ENCODE assay signal across 1 cellular context in the genomic region with DNA sequence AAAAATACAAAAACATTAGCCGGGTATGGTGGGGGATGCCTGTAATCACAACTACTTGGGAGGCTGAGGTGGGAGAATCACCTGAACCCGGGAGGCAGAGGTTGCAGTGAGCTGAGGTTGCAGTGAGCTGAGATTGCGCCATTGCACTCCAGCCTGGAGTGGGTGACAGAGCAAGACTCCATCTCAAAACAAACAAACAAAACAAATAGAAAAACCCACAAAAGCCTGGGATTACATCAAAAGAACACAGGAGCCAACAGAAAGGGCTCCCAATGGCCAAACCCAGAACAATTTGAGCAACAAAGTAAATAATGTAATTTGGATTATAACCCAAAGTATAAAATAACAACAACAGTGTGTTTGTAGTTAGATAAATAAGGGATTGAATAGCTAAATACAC.
TF ChIP-seq lines count a peak whose summit lies in the region.

No MANE protein-coding gene starts in this region.

TF ChIP-seq in HepG2, 621 proteins besides CTCF, POLR2A, EP300 and RAD21 (continued from another document and continues in another):
- TF ChIP-seq ZNF232 (CRISPR knock-in tag; IDR thresholded peaks at IDR 0.05; ENCODE audit: borderline replicate concordance) (no peak), ZNF431 (CRISPR knock-in tag; IDR thresholded peaks at IDR 0.05; ENCODE audit: borderline replicate concordance, low read depth) (no peak), ZNF883 (CRISPR knock-in tag; IDR thresholded peaks at IDR 0.05; ENCODE audit: not compliant biosample characterization) (no peak), SPEN (CRISPR knock-in tag; IDR thresholded peaks at IDR 0.05; ENCODE audit: low read depth) (0 out of 2 replicates have a peak, but pooled peaks have one; percentile 23), ZNF207 (IDR thresholded peaks at IDR 0.05; ENCODE audit: borderline replicate concordance) (no peak), FOXJ3 (CRISPR knock-in tag; IDR thresholded peaks at IDR 0.05; ENCODE audit: borderline replicate concordance) (peak; percentile 63; the same call in 1 of the 2 replicates), GFI1 (CRISPR knock-in tag; IDR thresholded peaks at IDR 0.05; ENCODE audit: borderline replicate concordance) (peak; percentile 74; the same call in 1 of the 2 replicates), HHEX (CRISPR knock-in tag; IDR thresholded peaks at IDR 0.05) (peak; percentile 95), ZNF225 (CRISPR knock-in tag; IDR thresholded peaks at IDR 0.05) (0 out of 2 replicates have a peak, but pooled peaks have one; percentile 32), NFYB (CRISPR knock-in tag; IDR thresholded peaks at IDR 0.05) (no peak), ZNF816 (CRISPR knock-in tag; IDR thresholded peaks at IDR 0.05; ENCODE audit: borderline replicate concordance) (peak; percentile 67; the same call in 1 of the 2 replicates), ZNF629 (CRISPR knock-in tag; conservative IDR thresholded peaks at IDR 0.05) (no peak), KLF16 (CRISPR knock-in tag; IDR thresholded peaks at IDR 0.05) (peak in 1 of 2 experiments; percentile 82; a peak in 2 of 4 replicates), SALL1 (CRISPR knock-in tag; IDR thresholded peaks at IDR 0.05) (peak; percentile 81; the same call in 1 of the 2 replicates), SOX13 (IDR thresholded peaks at IDR 0.05) (peak; percentile 58; the same call in 1 of the 2 replicates), SOX13 (CRISPR knock-in tag; conservative IDR thresholded peaks at IDR 0.05 in 1 of 2, IDR thresholded peaks at IDR 0.05 in 1 of 2) (peak in 1 of 2 experiments; percentile 75; a peak in 2 of 4 replicates), ARNTL (CRISPR knock-in tag; IDR thresholded peaks at IDR 0.05) (no peak), ZNF124 (CRISPR knock-in tag; IDR thresholded peaks at IDR 0.05) (no peak), GABPA (IDR thresholded peaks at IDR 0.05; ENCODE audit: low read depth, low read length) (no peak), GABPA (CRISPR knock-in tag; IDR thresholded peaks at IDR 0.05; ENCODE audit: low read depth) (peak; percentile 35; the same call in 1 of the 2 replicates), SKI (IDR thresholded peaks at IDR 0.05; ENCODE audit: partially characterized antibody) (peak; percentile 53), ERF (CRISPR knock-in tag; IDR thresholded peaks at IDR 0.05) (no peak), SOX5 (CRISPR knock-in tag; IDR thresholded peaks at IDR 0.05; ENCODE audit: borderline replicate concordance) (peak; percentile 80), CBX1 (IDR thresholded peaks at IDR 0.05; ENCODE audit: low read depth) (peak; percentile 47), ZNF441 (CRISPR knock-in tag; IDR thresholded peaks at IDR 0.05; ENCODE audit: borderline replicate concordance) (peak; percentile 98), NR2F6 (IDR thresholded peaks at IDR 0.05) (peak; percentile 77), NR2F6 (CRISPR knock-in tag; IDR thresholded peaks at IDR 0.05) (peak; percentile 45; the same call in 1 of the 2 replicates), TBX3 (IDR thresholded peaks at IDR 0.05; ENCODE audit: borderline replicate concordance) (peak; percentile 56; the same call in 1 of the 2 replicates), ZBTB3 (CRISPR knock-in tag; IDR thresholded peaks at IDR 0.05; ENCODE audit: borderline replicate concordance, low read depth) (peak; percentile 94; the same call in 1 of the 2 replicates), HNRNPH1 (optimal IDR thresholded peaks at IDR 0.05; ENCODE audit: low read depth, low read length) (no peak), TFE3 (CRISPR knock-in tag; IDR thresholded peaks at IDR 0.05) (no peak), SMAD3 (CRISPR knock-in tag; IDR thresholded peaks at IDR 0.05) (peak; percentile 80), REL (CRISPR knock-in tag; conservative IDR thresholded peaks at IDR 0.05) (no peak), NR2F2 (IDR thresholded peaks at IDR 0.05; ENCODE audit: borderline replicate concordance, low read depth) (peak; percentile 80), PATZ1 (CRISPR knock-in tag; IDR thresholded peaks at IDR 0.05) (peak; percentile 13; the same call in 1 of the 2 replicates)
- TF ChIP-seq, protein P1, sequence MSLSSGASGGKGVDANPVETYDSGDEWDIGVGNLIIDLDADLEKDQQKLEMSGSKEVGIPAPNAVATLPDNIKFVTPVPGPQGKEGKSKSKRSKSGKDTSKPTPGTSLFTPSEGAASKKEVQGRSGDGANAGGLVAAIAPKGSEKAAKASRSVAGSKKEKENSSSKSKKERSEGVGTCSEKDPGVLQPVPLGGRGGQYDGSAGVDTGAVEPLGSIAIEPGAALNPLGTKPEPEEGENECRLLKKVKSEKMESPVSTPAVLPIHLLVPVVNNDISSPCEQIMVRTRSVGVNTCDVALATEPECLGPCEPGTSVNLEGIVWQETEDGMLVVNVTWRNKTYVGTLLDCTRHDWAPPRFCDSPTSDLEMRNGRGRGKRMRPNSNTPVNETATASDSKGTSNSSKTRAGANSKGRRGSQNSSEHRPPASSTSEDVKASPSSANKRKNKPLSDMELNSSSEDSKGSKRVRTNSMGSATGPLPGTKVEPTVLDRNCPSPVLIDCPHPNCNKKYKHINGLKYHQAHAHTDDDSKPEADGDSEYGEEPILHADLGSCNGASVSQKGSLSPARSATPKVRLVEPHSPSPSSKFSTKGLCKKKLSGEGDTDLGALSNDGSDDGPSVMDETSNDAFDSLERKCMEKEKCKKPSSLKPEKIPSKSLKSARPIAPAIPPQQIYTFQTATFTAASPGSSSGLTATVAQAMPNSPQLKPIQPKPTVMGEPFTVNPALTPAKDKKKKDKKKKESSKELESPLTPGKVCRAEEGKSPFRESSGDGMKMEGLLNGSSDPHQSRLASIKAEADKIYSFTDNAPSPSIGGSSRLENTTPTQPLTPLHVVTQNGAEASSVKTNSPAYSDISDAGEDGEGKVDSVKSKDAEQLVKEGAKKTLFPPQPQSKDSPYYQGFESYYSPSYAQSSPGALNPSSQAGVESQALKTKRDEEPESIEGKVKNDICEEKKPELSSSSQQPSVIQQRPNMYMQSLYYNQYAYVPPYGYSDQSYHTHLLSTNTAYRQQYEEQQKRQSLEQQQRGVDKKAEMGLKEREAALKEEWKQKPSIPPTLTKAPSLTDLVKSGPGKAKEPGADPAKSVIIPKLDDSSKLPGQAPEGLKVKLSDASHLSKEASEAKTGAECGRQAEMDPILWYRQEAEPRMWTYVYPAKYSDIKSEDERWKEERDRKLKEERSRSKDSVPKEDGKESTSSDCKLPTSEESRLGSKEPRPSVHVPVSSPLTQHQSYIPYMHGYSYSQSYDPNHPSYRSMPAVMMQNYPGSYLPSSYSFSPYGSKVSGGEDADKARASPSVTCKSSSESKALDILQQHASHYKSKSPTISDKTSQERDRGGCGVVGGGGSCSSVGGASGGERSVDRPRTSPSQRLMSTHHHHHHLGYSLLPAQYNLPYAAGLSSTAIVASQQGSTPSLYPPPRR (CRISPR knock-in tag; IDR thresholded peaks at IDR 0.05; ENCODE audit: borderline replicate concordance): peak; percentile 89; the same call in 1 of the 2 replicates
- TF ChIP-seq, protein P2, sequence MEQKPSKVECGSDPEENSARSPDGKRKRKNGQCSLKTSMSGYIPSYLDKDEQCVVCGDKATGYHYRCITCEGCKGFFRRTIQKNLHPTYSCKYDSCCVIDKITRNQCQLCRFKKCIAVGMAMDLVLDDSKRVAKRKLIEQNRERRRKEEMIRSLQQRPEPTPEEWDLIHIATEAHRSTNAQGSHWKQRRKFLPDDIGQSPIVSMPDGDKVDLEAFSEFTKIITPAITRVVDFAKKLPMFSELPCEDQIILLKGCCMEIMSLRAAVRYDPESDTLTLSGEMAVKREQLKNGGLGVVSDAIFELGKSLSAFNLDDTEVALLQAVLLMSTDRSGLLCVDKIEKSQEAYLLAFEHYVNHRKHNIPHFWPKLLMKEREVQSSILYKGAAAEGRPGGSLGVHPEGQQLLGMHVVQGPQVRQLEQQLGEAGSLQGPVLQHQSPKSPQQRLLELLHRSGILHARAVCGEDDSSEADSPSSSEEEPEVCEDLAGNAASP (CRISPR knock-in tag; IDR thresholded peaks at IDR 0.05; ENCODE audit: borderline replicate concordance): 0 out of 2 replicates have a peak, but pooled peaks have one; percentile 29
- TF ChIP-seq, protein P3, sequence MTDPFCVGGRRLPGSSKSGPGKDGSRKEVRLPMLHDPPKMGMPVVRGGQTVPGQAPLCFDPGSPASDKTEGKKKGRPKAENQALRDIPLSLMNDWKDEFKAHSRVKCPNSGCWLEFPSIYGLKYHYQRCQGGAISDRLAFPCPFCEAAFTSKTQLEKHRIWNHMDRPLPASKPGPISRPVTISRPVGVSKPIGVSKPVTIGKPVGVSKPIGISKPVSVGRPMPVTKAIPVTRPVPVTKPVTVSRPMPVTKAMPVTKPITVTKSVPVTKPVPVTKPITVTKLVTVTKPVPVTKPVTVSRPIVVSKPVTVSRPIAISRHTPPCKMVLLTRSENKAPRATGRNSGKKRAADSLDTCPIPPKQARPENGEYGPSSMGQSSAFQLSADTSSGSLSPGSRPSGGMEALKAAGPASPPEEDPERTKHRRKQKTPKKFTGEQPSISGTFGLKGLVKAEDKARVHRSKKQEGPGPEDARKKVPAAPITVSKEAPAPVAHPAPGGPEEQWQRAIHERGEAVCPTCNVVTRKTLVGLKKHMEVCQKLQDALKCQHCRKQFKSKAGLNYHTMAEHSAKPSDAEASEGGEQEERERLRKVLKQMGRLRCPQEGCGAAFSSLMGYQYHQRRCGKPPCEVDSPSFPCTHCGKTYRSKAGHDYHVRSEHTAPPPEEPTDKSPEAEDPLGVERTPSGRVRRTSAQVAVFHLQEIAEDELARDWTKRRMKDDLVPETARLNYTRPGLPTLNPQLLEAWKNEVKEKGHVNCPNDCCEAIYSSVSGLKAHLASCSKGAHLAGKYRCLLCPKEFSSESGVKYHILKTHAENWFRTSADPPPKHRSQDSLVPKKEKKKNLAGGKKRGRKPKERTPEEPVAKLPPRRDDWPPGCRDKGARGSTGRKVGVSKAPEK (CRISPR knock-in tag; IDR thresholded peaks at IDR 0.05; ENCODE audit: borderline replicate concordance): no peak
- TF ChIP-seq, protein P4, sequence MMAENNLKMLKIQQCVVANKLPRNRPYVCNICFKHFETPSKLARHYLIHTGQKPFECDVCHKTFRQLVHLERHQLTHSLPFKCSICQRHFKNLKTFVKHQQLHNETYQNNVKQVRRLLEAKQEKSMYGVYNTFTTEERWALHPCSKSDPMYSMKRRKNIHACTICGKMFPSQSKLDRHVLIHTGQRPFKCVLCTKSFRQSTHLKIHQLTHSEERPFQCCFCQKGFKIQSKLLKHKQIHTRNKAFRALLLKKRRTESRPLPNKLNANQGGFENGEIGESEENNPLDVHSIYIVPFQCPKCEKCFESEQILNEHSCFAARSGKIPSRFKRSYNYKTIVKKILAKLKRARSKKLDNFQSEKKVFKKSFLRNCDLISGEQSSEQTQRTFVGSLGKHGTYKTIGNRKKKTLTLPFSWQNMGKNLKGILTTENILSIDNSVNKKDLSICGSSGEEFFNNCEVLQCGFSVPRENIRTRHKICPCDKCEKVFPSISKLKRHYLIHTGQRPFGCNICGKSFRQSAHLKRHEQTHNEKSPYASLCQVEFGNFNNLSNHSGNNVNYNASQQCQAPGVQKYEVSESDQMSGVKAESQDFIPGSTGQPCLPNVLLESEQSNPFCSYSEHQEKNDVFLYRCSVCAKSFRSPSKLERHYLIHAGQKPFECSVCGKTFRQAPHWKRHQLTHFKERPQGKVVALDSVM (CRISPR knock-in tag; IDR thresholded peaks at IDR 0.05): peak; percentile 82
- TF ChIP-seq, protein P5, sequence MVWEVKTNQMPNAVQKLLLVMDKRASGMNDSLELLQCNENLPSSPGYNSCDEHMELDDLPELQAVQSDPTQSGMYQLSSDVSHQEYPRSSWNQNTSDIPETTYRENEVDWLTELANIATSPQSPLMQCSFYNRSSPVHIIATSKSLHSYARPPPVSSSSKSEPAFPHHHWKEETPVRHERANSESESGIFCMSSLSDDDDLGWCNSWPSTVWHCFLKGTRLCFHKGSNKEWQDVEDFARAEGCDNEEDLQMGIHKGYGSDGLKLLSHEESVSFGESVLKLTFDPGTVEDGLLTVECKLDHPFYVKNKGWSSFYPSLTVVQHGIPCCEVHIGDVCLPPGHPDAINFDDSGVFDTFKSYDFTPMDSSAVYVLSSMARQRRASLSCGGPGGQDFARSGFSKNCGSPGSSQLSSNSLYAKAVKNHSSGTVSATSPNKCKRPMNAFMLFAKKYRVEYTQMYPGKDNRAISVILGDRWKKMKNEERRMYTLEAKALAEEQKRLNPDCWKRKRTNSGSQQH (CRISPR knock-in tag; IDR thresholded peaks at IDR 0.05; ENCODE audit: low read depth): no peak
- TF ChIP-seq, protein P6, sequence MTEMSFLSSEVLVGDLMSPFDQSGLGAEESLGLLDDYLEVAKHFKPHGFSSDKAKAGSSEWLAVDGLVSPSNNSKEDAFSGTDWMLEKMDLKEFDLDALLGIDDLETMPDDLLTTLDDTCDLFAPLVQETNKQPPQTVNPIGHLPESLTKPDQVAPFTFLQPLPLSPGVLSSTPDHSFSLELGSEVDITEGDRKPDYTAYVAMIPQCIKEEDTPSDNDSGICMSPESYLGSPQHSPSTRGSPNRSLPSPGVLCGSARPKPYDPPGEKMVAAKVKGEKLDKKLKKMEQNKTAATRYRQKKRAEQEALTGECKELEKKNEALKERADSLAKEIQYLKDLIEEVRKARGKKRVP (CRISPR knock-in tag; IDR thresholded peaks at IDR 0.05): peak in 1 of 2 experiments; percentile 90; a peak in 2 of 4 replicates
- TF ChIP-seq, protein P7, sequence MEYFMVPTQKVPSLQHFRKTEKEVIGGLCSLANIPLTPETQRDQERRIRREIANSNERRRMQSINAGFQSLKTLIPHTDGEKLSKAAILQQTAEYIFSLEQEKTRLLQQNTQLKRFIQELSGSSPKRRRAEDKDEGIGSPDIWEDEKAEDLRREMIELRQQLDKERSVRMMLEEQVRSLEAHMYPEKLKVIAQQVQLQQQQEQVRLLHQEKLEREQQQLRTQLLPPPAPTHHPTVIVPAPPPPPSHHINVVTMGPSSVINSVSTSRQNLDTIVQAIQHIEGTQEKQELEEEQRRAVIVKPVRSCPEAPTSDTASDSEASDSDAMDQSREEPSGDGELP (IDR thresholded peaks at IDR 0.05; ENCODE audit: borderline replicate concordance, low read depth): 0 out of 2 replicates have a peak, but pooled peaks have one; percentile 39
